ENCODE assay signal across 15 cellular contexts in genomic region chr3:112129925-112130637, GRCh38. TPM values are rescaled to one million over a fixed set of nuclear protein-coding genes. Genes with fewer than 3 reads are reported as not detected.
DNase-seq lines count a peak whose midpoint lies in the region; ATAC-seq, FAIRE-seq and TF ChIP-seq lines count a peak whose summit lies in the region.
"Had no signal": no experiment of that assay in that cellular context is flagged by ENCODE, and none has a peak within 500 bp of the region (broad histone marks: within the 10 kb centered on the region; RNA-seq: fewer than 3 reads in every experiment).

No MANE protein-coding gene starts in this region.

- H3K27ac Mint-ChIP-seq in CD8-positive, alpha-beta memory T cell, result peak overlapping the region in 7 of 8 donors; percentile 65 to 93 (median 87)

- H2AFZ ChIP-seq in OCI-LY7 (ENCODE audit: low read length) (no peak overlapping the region), keratinocyte (ENCODE audit: control insufficient read depth, low read length) (no peak overlapping the region)

- H3K4me3 ChIP-seq in BLaER1 treated with 17β-estradiol and CSF1 and Interleukin-3, amounts not matched to agents 10 nM and 100 nM, result peak overlapping the region in 2 of 10 experiments; percentile 18 to 62; a peak in 3 of 20 replicates
- H3K4me3 ChIP-seq in CD8-positive, alpha-beta memory T cell (ENCODE audit: low read length), result no peak overlapping the region
- H3K4me3 ChIP-seq in OCI-LY7 (ENCODE audit: low read depth, low read length, poor library complexity, severe bottlenecking) (peak overlapping the region; percentile 86), keratinocyte (ENCODE audit: control insufficient read depth in 2 of 3, extremely low read depth in 1 of 3, insufficient read depth in 2 of 3, low read depth in 1 of 3, low read length in 3 of 3) (no peak overlapping the region)
- H3K4me3 ChIP-seq: gastroesophageal sphincter, SJSA1 had no signal

- peak overlapping the region in 9 of 11 experiments; percentile 1 to 68 (median 45); a peak in 11 of 22 replicates for H3K27ac ChIP-seq in BLaER1 treated with 17β-estradiol and CSF1 and Interleukin-3, amounts not matched to agents 10 nM and 100 nM
- H3K27ac ChIP-seq in CD8-positive, alpha-beta memory T cell (ENCODE audit: low read depth, low read length), result no peak overlapping the region
- H3K27ac ChIP-seq in OCI-LY7 (ENCODE audit: low read depth, low read length, poor library complexity, severe bottlenecking) (peak overlapping the region; percentile 99), keratinocyte (ENCODE audit: control insufficient read depth, insufficient read depth, low read length) (no peak overlapping the region)
- H3K27ac ChIP-seq: gastroesophageal sphincter, SJSA1 had no signal

- dilution Hi-C loops in keratinocyte (cut with MboI; ENCODE audit: extremely low pct_ligation_motif_present, low sequenced_read_pairs), result no loop called here

- H3K4me1 Mint-ChIP-seq in CD8-positive, alpha-beta memory T cell, result peaks cover 71 to 95% (median 92%) of the 10 kb centered on the region in 3 donors

- TSS peak; percentile 39 for BruUV-seq in OCI-LY7 (replicated peaks; lab: Mats Ljungman, UMichigan)

- H3K36me3 Mint-ChIP-seq in CD8-positive, alpha-beta memory T cell, result peaks cover 0 to 11% (median 4%) of the 10 kb centered on the region in 3 donors

- H4K20me1 ChIP-seq in BLaER1 treated with 17β-estradiol and CSF1 and Interleukin-3, amounts not matched to agents 10 nM and 100 nM, result no peaks in the 10 kb centered on the region
- H4K20me1 ChIP-seq in OCI-LY7 (ENCODE audit: insufficient read depth, low read length) (no peaks in the 10 kb centered on the region), keratinocyte (ENCODE audit: control insufficient read depth, extremely low read depth, insufficient read depth, low read length) (no peaks in the 10 kb centered on the region)

- peaks cover 0 to under 1% (median 0%) of the 10 kb centered on the region in 11 experiments; a peak in 1 of 22 replicates for H3K27me3 ChIP-seq in BLaER1 treated with 17β-estradiol and CSF1 and Interleukin-3, amounts not matched to agents 10 nM and 100 nM
- no peaks in the 10 kb centered on the region for H3K27me3 ChIP-seq in CD8-positive, alpha-beta memory T cell (ENCODE audit: insufficient read depth, low read length, poor library complexity, severe bottlenecking)
- H3K27me3 ChIP-seq in keratinocyte (ENCODE audit: control insufficient read depth, extremely low read depth, insufficient read depth, low read length), result no peaks in the 10 kb centered on the region
- H3K27me3 ChIP-seq: BE2C, gastroesophageal sphincter, SJSA1 had no signal

- peaks cover 0 to 17% (median 0%) of the 10 kb centered on the region in 11 experiments; a peak in 1 of 22 replicates for H3K36me3 ChIP-seq in BLaER1 treated with 17β-estradiol and CSF1 and Interleukin-3, amounts not matched to agents 10 nM and 100 nM
- no peaks in the 10 kb centered on the region for H3K36me3 ChIP-seq in CD8-positive, alpha-beta memory T cell (ENCODE audit: insufficient read depth, low read length)
- peaks cover 71% of the 10 kb centered on the region for H3K36me3 ChIP-seq in OCI-LY7 (ENCODE audit: insufficient read depth, low read length)
- peaks cover 0 to 6% of the 10 kb centered on the region in 2 experiments for H3K36me3 ChIP-seq in keratinocyte (ENCODE audit: control insufficient read depth in 2 of 2, extremely low read depth in 1 of 2, insufficient read depth in 2 of 2, low read length in 2 of 2)
- H3K36me3 ChIP-seq: BE2C, gastroesophageal sphincter had no signal

- no peak for DNase-seq in CD8-positive, alpha-beta memory T cell
- DNase-seq in OCI-LY7 (ENCODE audit: low spot score), result peak; percentile 76
- DNase-seq in keratinocyte (ENCODE audit: low read depth, low spot score), result no peak
- DNase-seq in amniotic stem cell (lab: John Stamatoyannopoulos, UW), result no peak
- DNase-seq in ureter (ENCODE audit: low spot score), result no peak
- DNase-seq: amygdala, BE2C, DMS79 treated with DMSO at 0.1 percent for 48 hours, NCI-H1105 treated with DMSO at 0.1 percent for 48 hours, nucleus accumbens had no signal

- POLR2A ChIA-PET in CD8-positive, alpha-beta memory T cell (lab: Charles Lee), result no interaction called here
- POLR2A ChIA-PET in OCI-LY7 (lab: Charles Lee), result interaction anchor here (0.6 to 16.9 kb wide), 7 partner anchors 9 to 369 kb away, joined by 3 to 566 read pairs (median 6); partner anchors contain the start of genes BTLA and SLC9C1

- H3K9ac ChIP-seq in BLaER1 treated with 17β-estradiol and CSF1 and Interleukin-3, amounts not matched to agents 10 nM and 100 nM, result peak overlapping the region in 1 of 11 experiments; percentile 39; a peak in 2 of 22 replicates
- no peak overlapping the region for H3K9ac ChIP-seq in keratinocyte (ENCODE audit: control insufficient read depth, extremely low read depth, insufficient read depth, low read length)

- H3K27me3 Mint-ChIP-seq in CD8-positive, alpha-beta memory T cell, result peaks cover 0 to 1% of the 10 kb centered on the region in 2 donors

- peak; percentile 5 for FAIRE-seq in keratinocyte (lab: Jason Lieb, UNC)

- CTCF ChIA-PET in CD8-positive, alpha-beta memory T cell (lab: Charles Lee), result no interaction called here
- CTCF ChIA-PET in OCI-LY7 (lab: Charles Lee; ENCODE audit: unreplicated experiment), result interaction anchor here (1.5 to 1.7 kb wide), 2 partner anchors 13 to 18 kb away, joined by 7 to 8 read pairs; no protein-coding TSS in a partner anchor

- H3K9me2 ChIP-seq in OCI-LY7 (ENCODE audit: insufficient read depth, low read length), result no peaks in the 10 kb centered on the region

- H3K9me3 ChIP-seq in BLaER1 treated with 17β-estradiol and CSF1 and Interleukin-3, amounts not matched to agents 10 nM and 100 nM (replicated peaks in 1 of 11), result no peaks in the 10 kb centered on the region
- H3K9me3 ChIP-seq in CD8-positive, alpha-beta memory T cell (ENCODE audit: low read length), result no peaks in the 10 kb centered on the region
- H3K9me3 ChIP-seq in OCI-LY7 (ENCODE audit: low read length), result no peaks in the 10 kb centered on the region
- H3K9me3 ChIP-seq in keratinocyte (ENCODE audit: control insufficient read depth, low read depth, low read length), result no peaks in the 10 kb centered on the region
- H3K9me3 ChIP-seq: BE2C, gastroesophageal sphincter, SJSA1 had no signal

- H3K4me3 Mint-ChIP-seq in CD8-positive, alpha-beta memory T cell, result peak overlapping the region in 6 of 7 donors; percentile 7 to 58 (median 28)

- no peaks in the 10 kb centered on the region for H3K9me1 ChIP-seq in keratinocyte (ENCODE audit: control insufficient read depth, extremely low read depth, insufficient read depth, low read length)

- peaks cover 93% of the 10 kb centered on the region for H3K79me2 ChIP-seq in OCI-LY7 (ENCODE audit: insufficient read depth, low read depth, low read length)
- H3K79me2 ChIP-seq in keratinocyte (ENCODE audit: control insufficient read depth, insufficient read depth, low read length), result no peaks in the 10 kb centered on the region

- intact Hi-C loops in OCI-LY7 (cut with micrococcal nuclease; ENCODE audit: unreplicated experiment), result no loop called here

- H3K4me1 ChIP-seq in BLaER1 treated with 17β-estradiol and CSF1 and Interleukin-3, amounts not matched to agents 10 nM and 100 nM, result peaks cover 67 to 99% (median 96%) of the 10 kb centered on the region in 10 experiments
- peaks cover 81% of the 10 kb centered on the region for H3K4me1 ChIP-seq in CD8-positive, alpha-beta memory T cell (ENCODE audit: insufficient read depth, low read length)
- peaks cover 80% of the 10 kb centered on the region for H3K4me1 ChIP-seq in OCI-LY7 (ENCODE audit: insufficient read depth, low read length, poor library complexity, severe bottlenecking)
- H3K4me1 ChIP-seq in keratinocyte (ENCODE audit: control insufficient read depth, extremely low read depth, insufficient read depth, low read length), result peaks cover 30% of the 10 kb centered on the region
- H3K4me1 ChIP-seq: gastroesophageal sphincter, SJSA1 had no signal

- no peak for TF ChIP-seq CTCF in OCI-LY7 (conservative IDR thresholded peaks at IDR 0.05; ENCODE audit: low read length)
- no peak for TF ChIP-seq CTCF in keratinocyte (optimal IDR thresholded peaks at IDR 0.05 in 1 of 3, IDR thresholded peaks at IDR 0.05 in 1 of 3, conservative IDR thresholded peaks at IDR 0.05 in 1 of 3; ENCODE audit: extremely low read depth in 1 of 3, insufficient read depth in 2 of 3, low read length in 3 of 3)

- H3K9me3 Mint-ChIP-seq in CD8-positive, alpha-beta memory T cell, result no peaks in the 10 kb centered on the region

- no peak for ATAC-seq in GM21360 (IDR thresholded peaks at IDR 0.05; ENCODE audit: unreplicated experiment)
- ATAC-seq: gastroesophageal sphincter had no signal

- peak overlapping the region in 8 of 11 experiments; percentile 77 to 93 (median 85); a peak in 16 of 22 replicates for H3K4me2 ChIP-seq in BLaER1 treated with 17β-estradiol and CSF1 and Interleukin-3, amounts not matched to agents 10 nM and 100 nM
- H3K4me2 ChIP-seq in OCI-LY7 (ENCODE audit: low read length) (peak overlapping the region; percentile 99), keratinocyte (ENCODE audit: control insufficient read depth, extremely low read depth, insufficient read depth, low read depth, low read length) (no peak overlapping the region)

RNA-seq across cellular contexts. Expression of gene GCSAM, which starts 3.0 kb away (rescaled TPM):
- 1 to 10 TPM; 4.1 to 4.8 TPM for total RNA-seq in CD8-positive, alpha-beta memory T cell
- 17.8 TPM for polyA plus RNA-seq in CD8-positive, alpha-beta memory T cell
- 160 and 193 TPM in 2 replicates for total RNA-seq in OCI-LY7 (2014; rRNA removed; shearing (Covaris generic))
- total RNA-seq in OCI-LY7 (2022), result 195 and 247 TPM in 2 replicates
- 1.7 to 2.9 TPM (median 2.5 TPM) in 3 replicates for polyA plus RNA-seq in keratinocyte
- 0.07 TPM for polyA plus RNA-seq in keratinocyte (2011; ENCODE audit: low read depth)
- 1.2 and 1.8 TPM in 2 replicates for polyA plus RNA-seq in keratinocyte (2011; cell fraction: cytosol; rRNA removed)
- 1.2 and 1.3 TPM in 2 replicates for polyA plus RNA-seq in keratinocyte (2011; cell fraction: nucleus; rRNA removed)
- 1.4 and 2.5 TPM in 2 replicates for polyA plus RNA-seq in keratinocyte (2012; ENCODE audit: low replicate concordance)
- 0.36 to 2.0 TPM (median 0.54 TPM) in 3 replicates for polyA minus RNA-seq in keratinocyte
- polyA minus RNA-seq in keratinocyte (2011; cell fraction: cytosol; rRNA and poly(A)+ RNA removed), result not detected
- not detected in 2 replicates for polyA minus RNA-seq in keratinocyte (2011; cell fraction: nucleus; rRNA and poly(A)+ RNA removed)
- total RNA-seq in ureter, result 0.49 TPM
- total RNA-seq: lung microvascular endothelial cell, SJSA1 had no signal

RNA-seq across cellular contexts. Expression of gene C3orf52, which starts 43.9 kb away (rescaled TPM):
- total RNA-seq in CD8-positive, alpha-beta memory T cell, result 1 to 10 TPM; 2.8 to 3.4 TPM
- 0.12 TPM for polyA plus RNA-seq in CD8-positive, alpha-beta memory T cell
- 19.0 and 20.1 TPM in 2 replicates for total RNA-seq in OCI-LY7 (2014; rRNA removed; shearing (Covaris generic))
- 11.2 and 17.9 TPM in 2 replicates for total RNA-seq in OCI-LY7 (2022)
- 12.9 to 15.8 TPM (median 13.7 TPM) in 3 replicates for polyA plus RNA-seq in keratinocyte
- polyA plus RNA-seq in keratinocyte (2011; ENCODE audit: low read depth), result 3.8 TPM
- 5.3 and 7.8 TPM in 2 replicates for polyA plus RNA-seq in keratinocyte (2011; cell fraction: cytosol; rRNA removed)
- 36.2 and 46.6 TPM in 2 replicates for polyA plus RNA-seq in keratinocyte (2011; cell fraction: nucleus; rRNA removed)
- 7.7 and 14.1 TPM in 2 replicates for polyA plus RNA-seq in keratinocyte (2012; ENCODE audit: low replicate concordance)
- polyA minus RNA-seq in keratinocyte, result 10.4 to 42.3 TPM (median 27.2 TPM) in 3 replicates
- 4.0 TPM for polyA minus RNA-seq in keratinocyte (2011; cell fraction: cytosol; rRNA and poly(A)+ RNA removed)
- polyA minus RNA-seq in keratinocyte (2011; cell fraction: nucleus; rRNA and poly(A)+ RNA removed), result 42.8 and 81.6 TPM in 2 replicates
- total RNA-seq in ureter, result 50.2 TPM

Comparison
In these comparisons a context has a peak if more than half of its experiments do, and no peak if none do; other contexts are left out.
1. H3K27ac ChIP-seq: peak in BLaER1 treated with 17β-estradiol and CSF1 and Interleukin-3, amounts not matched to agents 10 nM and 100 nM (9 of 11) and OCI-LY7 (single experiment); none in CD8-positive, alpha-beta memory T cell (single experiment) and keratinocyte (single experiment).
2. RNA of gene GCSAM, which starts 3.0 kb away (total RNA-seq): 160 to 247 TPM in OCI-LY7; 4.1 to 4.8 TPM in CD8-positive, alpha-beta memory T cell and 0.49 TPM in ureter (single experiment); every median in the first group is over 10 times any median in the second.